Comparison of ENCODE assay signal across 8 cellular contexts in genomic region chr17:75289122-75289831, GRCh38. TPM values are rescaled to one million over a fixed set of nuclear protein-coding genes. Genes with fewer than 3 reads are reported as not detected.
DNase-seq lines count a peak whose midpoint lies in the region; ATAC-seq and TF ChIP-seq lines count a peak whose summit lies in the region.

SLC25A19 (minus strand) TSS chr17:75289433; CDS start chr17:75286764, 2,669 bp downstream.

- H3K27me3 ChIP-seq in BLaER1 treated with 17β-estradiol and CSF1 and Interleukin-3, amounts not matched to agents 10 nM and 100 nM: no peaks in the 10 kb centered on the region
- H3K27me3 ChIP-seq in colonic mucosa (no peaks in the 10 kb centered on the region), layer of hippocampus (ENCODE audit: control insufficient read depth, insufficient read depth, low read length) (no peaks in the 10 kb centered on the region)

- peaks cover 7 to 38% (median 31%) of the 10 kb centered on the region in 11 experiments; a peak in 20 of 22 replicates for H4K20me1 ChIP-seq in BLaER1 treated with 17β-estradiol and CSF1 and Interleukin-3, amounts not matched to agents 10 nM and 100 nM

- no peaks in the 10 kb centered on the region for H3K9me3 ChIP-seq in BLaER1 treated with 17β-estradiol and CSF1 and Interleukin-3, amounts not matched to agents 10 nM and 100 nM (replicated peaks in 1 of 11)
- no peaks in the 10 kb centered on the region for H3K9me3 ChIP-seq in colonic mucosa

- no peak for TF ChIP-seq CTCF in colonic mucosa (IDR thresholded peaks at IDR 0.05)

- H3K4me2 ChIP-seq in BLaER1 treated with 17β-estradiol and CSF1 and Interleukin-3, amounts not matched to agents 10 nM and 100 nM: peak within 1 kb of the TSS; percentile 90 to 98 (median 96)

- ATAC-seq in HG03460 (IDR thresholded peaks at IDR 0.05; ENCODE audit: unreplicated experiment): peak; percentile 84

- H3K36me3 ChIP-seq in BLaER1 treated with 17β-estradiol and CSF1 and Interleukin-3, amounts not matched to agents 10 nM and 100 nM: peaks cover 24 to 35% (median 33%) of the 10 kb centered on the region in 11 experiments
- no peaks in the 10 kb centered on the region for H3K36me3 ChIP-seq in colonic mucosa

- DNase-seq in GM19240 (ENCODE audit: insufficient read length, low spot score) (peak; percentile 84), NCI-H526 (lab: John Stamatoyannopoulos, UW) (peak; percentile 95 to 99), colonic mucosa (peak; percentile 98)
- peak; percentile 98 for DNase-seq in activated CD4-positive, alpha-beta T cell treated with anti-CD3 and anti-CD28 coated beads for 48 hours
- peak; percentile 86 to 91 for DNase-seq in stimulated activated CD4-positive, alpha-beta T cell treated with anti-CD3 and anti-CD28 coated beads, Interleukin-1b, Interleukin-23, amount 100 ng/mL, for 4 hours (ENCODE audit: low read depth in 2 of 2)

- peak within 1 kb of the TSS; percentile 81 to 93 (median 84) for H3K27ac ChIP-seq in BLaER1 treated with 17β-estradiol and CSF1 and Interleukin-3, amounts not matched to agents 10 nM and 100 nM
- peak within 1 kb of the TSS; percentile 93 for H3K27ac ChIP-seq in colonic mucosa
- peak within 1 kb of the TSS; percentile 85 for H3K27ac ChIP-seq in layer of hippocampus (ENCODE audit: low read depth, low read length)

- intact Hi-C loops in colonic mucosa (cut with DNase I): no loop called here

- peaks cover 39 to 80% (median 57%) of the 10 kb centered on the region in 10 experiments for H3K4me1 ChIP-seq in BLaER1 treated with 17β-estradiol and CSF1 and Interleukin-3, amounts not matched to agents 10 nM and 100 nM
- peaks cover 4% of the 10 kb centered on the region for H3K4me1 ChIP-seq in colonic mucosa

- H3K4me3 ChIP-seq in BLaER1 treated with 17β-estradiol and CSF1 and Interleukin-3, amounts not matched to agents 10 nM and 100 nM: peak within 1 kb of the TSS; percentile 71 to 98 (median 92)
- peak within 1 kb of the TSS; percentile 83 for H3K4me3 ChIP-seq in colonic mucosa

- H3K9ac ChIP-seq in BLaER1 treated with 17β-estradiol and CSF1 and Interleukin-3, amounts not matched to agents 10 nM and 100 nM: peak within 1 kb of the TSS; percentile 81 to 94 (median 89)
- peak within 1 kb of the TSS; percentile 77 to 98 for H3K9ac ChIP-seq in colonic mucosa (ENCODE audit: low read depth in 2 of 2, low read length in 2 of 2)

RNA-seq across cellular contexts. Expression of gene SLC25A19, which starts in this region (rescaled TPM):
- total RNA-seq in colonic mucosa: 10 to 100 TPM in 1 of 2 donors, 1 to 10 TPM in 1; 9.8 to 24.8 TPM

Comparison
In these comparisons a context has a peak if more than half of its experiments do, and no peak if none do; other contexts are left out.
1. Peak in every context shown above with its lines: DNase-seq, ATAC-seq, H3K4me3 ChIP-seq and H3K27ac ChIP-seq.